In the genomic region with DNA sequence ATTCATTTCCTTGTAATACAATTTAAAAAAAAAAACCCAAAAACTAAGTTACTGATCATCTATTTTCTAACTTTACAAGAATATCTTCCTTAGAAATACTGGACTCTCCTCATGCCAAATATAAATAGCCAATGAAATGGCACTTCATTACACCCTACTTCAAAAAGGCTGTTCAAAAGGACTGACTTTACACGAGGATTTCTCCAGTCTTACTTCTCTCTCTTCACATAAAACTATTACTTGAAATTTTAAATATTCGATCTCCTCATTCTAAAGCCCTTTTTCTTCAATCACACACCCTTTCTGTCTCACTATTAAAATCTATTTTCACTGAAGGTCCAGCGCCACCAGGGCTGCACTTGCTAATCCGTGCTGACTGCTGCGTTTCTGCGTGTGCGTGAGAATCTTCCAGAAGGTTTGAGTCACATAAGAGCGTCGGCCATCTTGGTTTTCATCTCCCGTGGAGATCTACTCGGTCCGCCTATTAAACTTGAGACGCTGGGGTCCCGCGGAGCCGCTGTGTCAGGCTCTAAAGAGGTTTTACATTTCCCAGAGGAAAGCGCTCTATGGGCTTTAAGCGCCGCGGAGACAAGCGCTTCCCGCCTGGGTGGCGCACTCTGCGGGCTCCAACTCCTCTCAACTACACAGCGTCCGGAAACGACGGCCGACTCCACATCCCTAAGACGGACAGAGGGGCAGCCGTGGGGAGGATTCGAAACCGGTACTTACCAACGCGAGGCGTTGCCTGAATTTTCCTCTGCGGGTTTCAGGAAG, we compare ENCODE assay signal across 1 cellular context.
TF ChIP-seq lines count a peak whose summit lies in the region.

No MANE protein-coding gene starts in this region.

TF ChIP-seq in HEK293, 187 proteins besides CTCF, POLR2A, EP300 and RAD21 (continued from another document):
- TF ChIP-seq, protein P1, sequence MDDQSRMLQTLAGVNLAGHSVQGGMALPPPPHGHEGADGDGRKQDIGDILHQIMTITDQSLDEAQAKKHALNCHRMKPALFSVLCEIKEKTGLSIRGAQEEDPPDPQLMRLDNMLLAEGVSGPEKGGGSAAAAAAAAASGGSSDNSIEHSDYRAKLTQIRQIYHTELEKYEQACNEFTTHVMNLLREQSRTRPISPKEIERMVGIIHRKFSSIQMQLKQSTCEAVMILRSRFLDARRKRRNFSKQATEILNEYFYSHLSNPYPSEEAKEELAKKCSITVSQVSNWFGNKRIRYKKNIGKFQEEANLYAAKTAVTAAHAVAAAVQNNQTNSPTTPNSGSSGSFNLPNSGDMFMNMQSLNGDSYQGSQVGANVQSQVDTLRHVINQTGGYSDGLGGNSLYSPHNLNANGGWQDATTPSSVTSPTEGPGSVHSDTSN (CRISPR knock-in tag; IDR thresholded peaks at IDR 0.05), result no peak
- TF ChIP-seq ZBTB48 (tag by site-specific recombination; IDR thresholded peaks at IDR 0.05) (peak; percentile 82; the same call in 1 of the 2 replicates), ZNF24 (tag by site-specific recombination; IDR thresholded peaks at IDR 0.05) (peak; percentile 60; the same call in 1 of the 2 replicates), MZF1 (tag by site-specific recombination; IDR thresholded peaks at IDR 0.05; ENCODE audit: borderline replicate concordance) (peak; percentile 74; the same call in 1 of the 2 replicates), ZNF341 (tag by site-specific recombination; IDR thresholded peaks at IDR 0.05; ENCODE audit: low read depth) (peak; percentile 22), ZNF76 (tag by site-specific recombination; IDR thresholded peaks at IDR 0.05; ENCODE audit: borderline replicate concordance, low read depth) (peak; percentile 33), ZNF843 (tag by site-specific recombination; IDR thresholded peaks at IDR 0.05) (0 out of 2 replicates have a peak, but pooled peaks have one; percentile 27), GLIS1 (tag by site-specific recombination; IDR thresholded peaks at IDR 0.05) (peak; percentile 43; the same call in 1 of the 2 replicates), ZNF214 (tag by site-specific recombination; IDR thresholded peaks at IDR 0.05; ENCODE audit: borderline replicate concordance) (no peak), YY1 (tag by site-specific recombination; IDR thresholded peaks at IDR 0.05) (peak; percentile 58; the same call in 1 of the 2 replicates), ZIC2 (tag by site-specific recombination; IDR thresholded peaks at IDR 0.05) (peak; percentile 84), ZXDB (tag by site-specific recombination; IDR thresholded peaks at IDR 0.05) (0 out of 2 replicates have a peak, but pooled peaks have one; percentile 24), ZNF114 (tag by site-specific recombination; IDR thresholded peaks at IDR 0.05) (no peak), ZNF561 (tag by site-specific recombination; IDR thresholded peaks at IDR 0.05; ENCODE audit: borderline replicate concordance) (0 out of 2 replicates have a peak, but pooled peaks have one; percentile 27), ZNF239 (tag by site-specific recombination; IDR thresholded peaks at IDR 0.05) (no peak)
- TF ChIP-seq, protein P2, sequence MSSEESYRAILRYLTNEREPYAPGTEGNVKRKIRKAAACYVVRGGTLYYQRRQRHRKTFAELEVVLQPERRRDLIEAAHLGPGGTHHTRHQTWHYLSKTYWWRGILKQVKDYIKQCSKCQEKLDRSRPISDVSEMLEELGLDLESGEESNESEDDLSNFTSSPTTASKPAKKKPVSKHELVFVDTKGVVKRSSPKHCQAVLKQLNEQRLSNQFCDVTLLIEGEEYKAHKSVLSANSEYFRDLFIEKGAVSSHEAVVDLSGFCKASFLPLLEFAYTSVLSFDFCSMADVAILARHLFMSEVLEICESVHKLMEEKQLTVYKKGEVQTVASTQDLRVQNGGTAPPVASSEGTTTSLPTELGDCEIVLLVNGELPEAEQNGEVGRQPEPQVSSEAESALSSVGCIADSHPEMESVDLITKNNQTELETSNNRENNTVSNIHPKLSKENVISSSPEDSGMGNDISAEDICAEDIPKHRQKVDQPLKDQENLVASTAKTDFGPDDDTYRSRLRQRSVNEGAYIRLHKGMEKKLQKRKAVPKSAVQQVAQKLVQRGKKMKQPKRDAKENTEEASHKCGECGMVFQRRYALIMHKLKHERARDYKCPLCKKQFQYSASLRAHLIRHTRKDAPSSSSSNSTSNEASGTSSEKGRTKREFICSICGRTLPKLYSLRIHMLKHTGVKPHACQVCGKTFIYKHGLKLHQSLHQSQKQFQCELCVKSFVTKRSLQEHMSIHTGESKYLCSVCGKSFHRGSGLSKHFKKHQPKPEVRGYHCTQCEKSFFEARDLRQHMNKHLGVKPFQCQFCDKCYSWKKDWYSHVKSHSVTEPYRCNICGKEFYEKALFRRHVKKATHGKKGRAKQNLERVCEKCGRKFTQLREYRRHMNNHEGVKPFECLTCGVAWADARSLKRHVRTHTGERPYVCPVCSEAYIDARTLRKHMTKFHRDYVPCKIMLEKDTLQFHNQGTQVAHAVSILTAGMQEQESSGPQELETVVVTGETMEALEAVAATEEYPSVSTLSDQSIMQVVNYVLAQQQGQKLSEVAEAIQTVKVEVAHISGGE (tag by site-specific recombination; conservative IDR thresholded peaks at IDR 0.05; ENCODE audit: low read depth), result no peak
- TF ChIP-seq, protein P3, sequence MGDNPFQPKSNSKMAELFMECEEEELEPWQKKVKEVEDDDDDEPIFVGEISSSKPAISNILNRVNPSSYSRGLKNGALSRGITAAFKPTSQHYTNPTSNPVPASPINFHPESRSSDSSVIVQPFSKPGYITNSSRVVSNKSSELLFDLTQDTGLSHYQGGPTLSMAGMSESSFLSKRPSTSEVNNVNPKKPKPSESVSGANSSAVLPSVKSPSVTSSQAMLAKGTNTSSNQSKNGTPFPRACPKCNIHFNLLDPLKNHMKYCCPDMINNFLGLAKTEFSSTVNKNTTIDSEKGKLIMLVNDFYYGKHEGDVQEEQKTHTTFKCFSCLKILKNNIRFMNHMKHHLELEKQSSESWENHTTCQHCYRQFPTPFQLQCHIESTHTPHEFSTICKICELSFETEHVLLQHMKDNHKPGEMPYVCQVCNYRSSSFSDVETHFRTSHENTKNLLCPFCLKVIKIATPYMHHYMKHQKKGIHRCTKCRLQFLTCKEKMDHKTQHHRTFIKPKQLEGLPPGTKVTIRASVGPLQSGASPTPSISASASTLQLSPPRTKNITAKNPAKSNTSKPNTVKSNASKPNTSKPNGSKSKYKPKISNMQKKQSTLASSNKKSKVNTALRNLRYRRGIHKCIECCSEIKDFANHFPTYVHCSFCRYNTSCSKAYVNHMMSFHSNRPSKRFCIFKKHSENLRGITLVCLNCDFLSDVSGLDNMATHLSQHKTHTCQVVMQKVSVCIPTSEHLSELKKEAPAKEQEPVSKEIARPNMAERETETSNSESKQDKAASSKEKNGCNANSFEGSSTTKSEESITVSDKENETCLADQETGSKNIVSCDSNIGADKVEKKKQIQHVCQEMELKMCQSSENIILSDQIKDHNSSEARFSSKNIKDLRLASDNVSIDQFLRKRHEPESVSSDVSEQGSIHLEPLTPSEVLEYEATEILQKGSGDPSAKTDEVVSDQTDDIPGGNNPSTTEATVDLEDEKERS (tag by site-specific recombination; IDR thresholded peaks at IDR 0.05), result peak; percentile 81; the same call in 1 of the 2 replicates
- TF ChIP-seq, protein P4, sequence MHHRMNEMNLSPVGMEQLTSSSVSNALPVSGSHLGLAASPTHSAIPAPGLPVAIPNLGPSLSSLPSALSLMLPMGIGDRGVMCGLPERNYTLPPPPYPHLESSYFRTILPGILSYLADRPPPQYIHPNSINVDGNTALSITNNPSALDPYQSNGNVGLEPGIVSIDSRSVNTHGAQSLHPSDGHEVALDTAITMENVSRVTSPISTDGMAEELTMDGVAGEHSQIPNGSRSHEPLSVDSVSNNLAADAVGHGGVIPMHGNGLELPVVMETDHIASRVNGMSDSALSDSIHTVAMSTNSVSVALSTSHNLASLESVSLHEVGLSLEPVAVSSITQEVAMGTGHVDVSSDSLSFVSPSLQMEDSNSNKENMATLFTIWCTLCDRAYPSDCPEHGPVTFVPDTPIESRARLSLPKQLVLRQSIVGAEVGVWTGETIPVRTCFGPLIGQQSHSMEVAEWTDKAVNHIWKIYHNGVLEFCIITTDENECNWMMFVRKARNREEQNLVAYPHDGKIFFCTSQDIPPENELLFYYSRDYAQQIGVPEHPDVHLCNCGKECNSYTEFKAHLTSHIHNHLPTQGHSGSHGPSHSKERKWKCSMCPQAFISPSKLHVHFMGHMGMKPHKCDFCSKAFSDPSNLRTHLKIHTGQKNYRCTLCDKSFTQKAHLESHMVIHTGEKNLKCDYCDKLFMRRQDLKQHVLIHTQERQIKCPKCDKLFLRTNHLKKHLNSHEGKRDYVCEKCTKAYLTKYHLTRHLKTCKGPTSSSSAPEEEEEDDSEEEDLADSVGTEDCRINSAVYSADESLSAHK (tag by site-specific recombination; IDR thresholded peaks at IDR 0.05), result peak; percentile 93; the same call in 1 of the 2 replicates
- TF ChIP-seq, protein P5, sequence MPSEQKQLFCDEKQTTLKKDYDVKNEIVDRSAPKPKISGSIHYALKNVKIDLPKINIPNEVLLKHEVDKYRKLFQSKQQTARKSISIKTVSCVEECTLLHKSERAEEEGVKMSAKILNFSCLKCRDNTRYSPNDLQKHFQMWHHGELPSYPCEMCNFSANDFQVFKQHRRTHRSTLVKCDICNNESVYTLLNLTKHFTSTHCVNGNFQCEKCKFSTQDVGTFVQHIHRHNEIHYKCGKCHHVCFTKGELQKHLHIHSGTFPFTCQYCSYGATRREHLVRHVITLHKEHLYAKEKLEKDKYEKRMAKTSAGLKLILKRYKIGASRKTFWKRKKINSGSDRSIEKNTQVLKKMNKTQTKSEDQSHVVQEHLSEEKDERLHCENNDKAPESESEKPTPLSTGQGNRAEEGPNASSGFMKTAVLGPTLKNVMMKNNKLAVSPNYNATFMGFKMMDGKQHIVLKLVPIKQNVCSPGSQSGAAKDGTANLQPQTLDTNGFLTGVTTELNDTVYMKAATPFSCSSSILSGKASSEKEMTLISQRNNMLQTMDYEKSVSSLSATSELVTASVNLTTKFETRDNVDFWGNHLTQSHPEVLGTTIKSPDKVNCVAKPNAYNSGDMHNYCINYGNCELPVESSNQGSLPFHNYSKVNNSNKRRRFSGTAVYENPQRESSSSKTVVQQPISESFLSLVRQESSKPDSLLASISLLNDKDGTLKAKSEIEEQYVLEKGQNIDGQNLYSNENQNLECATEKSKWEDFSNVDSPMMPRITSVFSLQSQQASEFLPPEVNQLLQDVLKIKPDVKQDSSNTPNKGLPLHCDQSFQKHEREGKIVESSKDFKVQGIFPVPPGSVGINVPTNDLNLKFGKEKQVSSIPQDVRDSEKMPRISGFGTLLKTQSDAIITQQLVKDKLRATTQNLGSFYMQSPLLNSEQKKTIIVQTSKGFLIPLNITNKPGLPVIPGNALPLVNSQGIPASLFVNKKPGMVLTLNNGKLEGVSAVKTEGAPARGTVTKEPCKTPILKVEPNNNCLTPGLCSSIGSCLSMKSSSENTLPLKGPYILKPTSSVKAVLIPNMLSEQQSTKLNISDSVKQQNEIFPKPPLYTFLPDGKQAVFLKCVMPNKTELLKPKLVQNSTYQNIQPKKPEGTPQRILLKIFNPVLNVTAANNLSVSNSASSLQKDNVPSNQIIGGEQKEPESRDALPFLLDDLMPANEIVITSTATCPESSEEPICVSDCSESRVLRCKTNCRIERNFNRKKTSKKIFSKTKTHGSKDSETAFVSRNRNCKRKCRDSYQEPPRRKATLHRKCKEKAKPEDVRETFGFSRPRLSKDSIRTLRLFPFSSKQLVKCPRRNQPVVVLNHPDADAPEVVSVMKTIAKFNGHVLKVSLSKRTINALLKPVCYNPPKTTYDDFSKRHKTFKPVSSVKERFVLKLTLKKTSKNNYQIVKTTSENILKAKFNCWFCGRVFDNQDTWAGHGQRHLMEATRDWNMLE (tag by site-specific recombination; conservative IDR thresholded peaks at IDR 0.05; ENCODE audit: low read depth), result peak; percentile 66
- TF ChIP-seq, protein P6, sequence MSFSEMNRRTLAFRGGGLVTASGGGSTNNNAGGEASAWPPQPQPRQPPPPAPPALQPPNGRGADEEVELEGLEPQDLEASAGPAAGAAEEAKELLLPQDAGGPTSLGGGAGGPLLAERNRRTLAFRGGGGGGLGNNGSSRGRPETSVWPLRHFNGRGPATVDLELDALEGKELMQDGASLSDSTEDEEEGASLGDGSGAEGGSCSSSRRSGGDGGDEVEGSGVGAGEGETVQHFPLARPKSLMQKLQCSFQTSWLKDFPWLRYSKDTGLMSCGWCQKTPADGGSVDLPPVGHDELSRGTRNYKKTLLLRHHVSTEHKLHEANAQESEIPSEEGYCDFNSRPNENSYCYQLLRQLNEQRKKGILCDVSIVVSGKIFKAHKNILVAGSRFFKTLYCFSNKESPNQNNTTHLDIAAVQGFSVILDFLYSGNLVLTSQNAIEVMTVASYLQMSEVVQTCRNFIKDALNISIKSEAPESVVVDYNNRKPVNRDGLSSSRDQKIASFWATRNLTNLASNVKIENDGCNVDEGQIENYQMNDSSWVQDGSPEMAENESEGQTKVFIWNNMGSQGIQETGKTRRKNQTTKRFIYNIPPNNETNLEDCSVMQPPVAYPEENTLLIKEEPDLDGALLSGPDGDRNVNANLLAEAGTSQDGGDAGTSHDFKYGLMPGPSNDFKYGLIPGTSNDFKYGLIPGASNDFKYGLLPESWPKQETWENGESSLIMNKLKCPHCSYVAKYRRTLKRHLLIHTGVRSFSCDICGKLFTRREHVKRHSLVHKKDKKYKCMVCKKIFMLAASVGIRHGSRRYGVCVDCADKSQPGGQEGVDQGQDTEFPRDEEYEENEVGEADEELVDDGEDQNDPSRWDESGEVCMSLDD (tag by site-specific recombination; IDR thresholded peaks at IDR 0.05), result 0 out of 2 replicates have a peak, but pooled peaks have one; percentile 51
